In genomic region chr13:98549006-98549727, GRCh38 we compare ENCODE assay signal across 9 cellular contexts. TPM values are rescaled to one million over a fixed set of nuclear protein-coding genes. Genes with fewer than 3 reads are reported as not detected.
DNase-seq lines count a peak whose midpoint lies in the region; ATAC-seq and TF ChIP-seq lines count a peak whose summit lies in the region.
"Had no signal": no experiment of that assay in that cellular context is flagged by ENCODE, and none has a peak within 500 bp of the region (broad histone marks: within the 10 kb centered on the region; RNA-seq: fewer than 3 reads in every experiment).

No MANE protein-coding gene starts in this region.

- ATAC-seq in GM19395 (IDR thresholded peaks at IDR 0.05; ENCODE audit: unreplicated experiment) (peak; percentile 13), GM21381 (IDR thresholded peaks at IDR 0.05; ENCODE audit: unreplicated experiment) (no peak)

- peak; percentile 24 for DNase-seq in A172 (ENCODE audit: low spot score)
- DNase-seq in SKM-1 (lab: John Stamatoyannopoulos, UW; ENCODE audit: unreplicated experiment) = peak; percentile 61
- DNase-seq in fibroblast of villous mesenchyme (ENCODE audit: low read depth) = peak; percentile 98
- no peak for DNase-seq in NCI-H187 treated with DMSO at 0.1 percent for 48 hours (lab: John Stamatoyannopoulos, UW)
- DNase-seq in kidney glomerular epithelial cell (lab: John Stamatoyannopoulos, UW) = no peak
- no peak for DNase-seq in MG63
- DNase-seq: Right ventricle myocardium superior had no signal

- H3K27me3 ChIP-seq in MG63 = no peaks in the 10 kb centered on the region

- no peak overlapping the region for H3K4me3 ChIP-seq in fibroblast of villous mesenchyme (ENCODE audit: low read depth, low read length)
- H3K4me3 ChIP-seq in MG63 = no peak overlapping the region

- peaks cover 8% of the 10 kb centered on the region; the same call in 1 of the 2 replicates for H3K9me3 ChIP-seq in MG63

- H3K36me3 ChIP-seq in MG63 = peaks cover 27% of the 10 kb centered on the region

- TF ChIP-seq CTCF in fibroblast of villous mesenchyme (IDR thresholded peaks at IDR 0.05; ENCODE audit: insufficient read depth, low read depth, low read length) = no peak

RNA-seq across cellular contexts. Expression of gene STK24, which starts 27.7 kb away (rescaled TPM):
- total RNA-seq in A172 (2014; rRNA removed; shearing (Covaris generic)) = 105 and 121 TPM in 2 replicates
- total RNA-seq in fibroblast of villous mesenchyme = 55.7 and 56.6 TPM in 2 replicates
- total RNA-seq in MG63 (2014; rRNA removed; shearing (Covaris generic); ENCODE audit: low replicate concordance) = 82.1 and 113 TPM in 2 replicates

Comparison
In these comparisons a context has a peak if more than half of its experiments do, and no peak if none do; other contexts are left out.
1. DNase-seq: peak in A172 (single experiment), SKM-1 (single experiment) and fibroblast of villous mesenchyme (single experiment); none in NCI-H187 treated with DMSO at 0.1 percent for 48 hours (single experiment), kidney glomerular epithelial cell (single experiment) and MG63 (single experiment).